ENCODE assay signal across 8 cellular contexts in the genomic region with DNA sequence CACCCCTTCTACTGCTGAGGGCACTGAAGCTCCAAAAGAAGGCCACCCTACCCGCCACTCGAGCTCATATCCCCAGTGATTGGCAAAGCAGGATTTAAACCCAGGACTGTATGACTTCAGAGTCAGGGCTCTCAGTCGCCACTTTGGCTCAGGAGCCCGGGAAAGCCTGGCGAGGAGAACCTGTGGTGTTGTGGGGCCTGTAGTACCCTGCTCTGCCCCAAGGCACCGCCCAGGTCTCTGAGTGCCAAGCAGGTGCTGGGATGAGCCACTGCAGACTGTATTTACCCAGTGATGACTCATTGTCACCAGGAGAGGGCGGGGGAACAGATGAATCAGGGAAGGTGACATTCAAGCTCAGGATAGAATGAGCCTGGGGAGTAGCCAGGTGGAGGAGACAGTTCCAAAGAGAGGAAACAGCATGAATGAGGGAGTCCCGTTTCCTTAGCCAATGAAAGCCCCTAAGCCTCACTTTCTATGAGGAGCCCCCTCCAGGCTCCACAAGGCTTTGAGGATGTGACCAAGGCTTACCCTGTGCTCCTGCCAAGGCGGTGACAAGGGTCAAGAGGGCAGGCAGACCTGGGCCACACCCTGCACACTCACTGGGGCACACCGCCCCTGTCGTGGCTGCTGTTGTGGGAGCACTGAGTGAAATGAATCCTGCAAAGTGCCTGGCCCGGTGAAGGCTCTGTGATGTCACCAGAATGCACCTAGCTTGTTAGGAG. TPM values are rescaled to one million over a fixed set of nuclear protein-coding genes. Genes with fewer than 3 reads are reported as not detected.
DNase-seq lines count a peak whose midpoint lies in the region; ATAC-seq and TF ChIP-seq lines count a peak whose summit lies in the region.

No MANE protein-coding gene starts in this region.

- H3K79me2 ChIP-seq in OCI-LY7 (ENCODE audit: insufficient read depth, low read depth, low read length), result peaks cover 76% of the 10 kb centered on the region

- H3K4me1 Mint-ChIP-seq in activated T-helper 17 cell treated with anti-CD3 and anti-CD28 coated beads, Interleukin-2, amount 50 U/mL, for 72 hours, result peaks cover 37% of the 10 kb centered on the region

- peak; percentile 93 for ATAC-seq in activated T-helper 17 cell treated with anti-CD3 and anti-CD28 coated beads, Interleukin-2, amount 50 U/mL, for 72 hours (replicated peaks)
- ATAC-seq in gastrocnemius medialis (peak; percentile 96 to 99), GM21825 (IDR thresholded peaks at IDR 0.05; ENCODE audit: unreplicated experiment) (no peak)

- peak overlapping the region; percentile 13; the same call in 1 of the 2 replicates for H3K4me2 ChIP-seq in OCI-LY7 (ENCODE audit: low read length)

- DNase-seq in HuH-7 (ENCODE audit: low spot score) (peak; percentile 94), OCI-LY7 (ENCODE audit: low spot score) (peak; percentile 81), cardiac muscle cell (ENCODE audit: low read depth in 1 of 2, low spot score in 1 of 2) (no peak), gastrocnemius medialis (peak; percentile 96 to 99), SKM-1 treated with dmso at 0.1 percent for 144 hours (lab: John Stamatoyannopoulos, UW; ENCODE audit: unreplicated experiment) (no peak)

- H3K36me3 ChIP-seq in OCI-LY7 (ENCODE audit: insufficient read depth, low read length), result peaks cover 54% of the 10 kb centered on the region
- no peaks in the 10 kb centered on the region for H3K36me3 ChIP-seq in cardiac muscle cell
- H3K36me3 ChIP-seq in gastrocnemius medialis, result no peaks in the 10 kb centered on the region

- BruUV-seq in OCI-LY7 (replicated peaks; lab: Mats Ljungman, UMichigan), result no TSS peak

- H3K27me3 ChIP-seq in cardiac muscle cell (no peaks in the 10 kb centered on the region), gastrocnemius medialis (no peaks in the 10 kb centered on the region)

- no peaks in the 10 kb centered on the region for H3K9me3 Mint-ChIP-seq in activated T-helper 17 cell treated with anti-CD3 and anti-CD28 coated beads, Interleukin-2, amount 50 U/mL, for 72 hours

- POLR2A ChIA-PET in OCI-LY7 (lab: Charles Lee), result interaction anchor here (0.6 to 3.5 kb wide), 3 partner anchors 79 to 219 kb away, joined by 3 to 12 read pairs (median 4); no protein-coding TSS in a partner anchor

- H3K4me3 ChIP-seq in OCI-LY7 (ENCODE audit: low read depth, low read length, poor library complexity, severe bottlenecking) (no peak overlapping the region), cardiac muscle cell (no peak overlapping the region), gastrocnemius medialis (peak overlapping the region in 1 of 4 donors; percentile 29)

- CTCF ChIA-PET in OCI-LY7 (lab: Charles Lee; ENCODE audit: unreplicated experiment), result interaction anchor here (0.6 to 3.0 kb wide), 7 partner anchors 11 to 501 kb away, joined by 3 to 15 read pairs (median 5); no protein-coding TSS in a partner anchor

- H3K27me3 Mint-ChIP-seq in activated T-helper 17 cell treated with anti-CD3 and anti-CD28 coated beads, Interleukin-2, amount 50 U/mL, for 72 hours, result no peaks in the 10 kb centered on the region

- H3K4me1 ChIP-seq in OCI-LY7 (ENCODE audit: insufficient read depth, low read length, poor library complexity, severe bottlenecking), result peaks cover 20% of the 10 kb centered on the region
- H3K4me1 ChIP-seq in cardiac muscle cell (ENCODE audit: low read depth), result peaks cover 8% of the 10 kb centered on the region
- H3K4me1 ChIP-seq in gastrocnemius medialis, result peaks cover 16 to 26% of the 10 kb centered on the region in 2 donors

- no peak overlapping the region for H3K27ac ChIP-seq in OCI-LY7 (ENCODE audit: low read depth, low read length, poor library complexity, severe bottlenecking)
- peak overlapping the region; percentile 17 for H3K27ac ChIP-seq in cardiac muscle cell
- H3K27ac ChIP-seq in gastrocnemius medialis, result peak overlapping the region; percentile 83 to 92 (median 90)

- H3K9me3 ChIP-seq in OCI-LY7 (ENCODE audit: low read length), result no peaks in the 10 kb centered on the region; the same call in 1 of the 2 replicates
- no peaks in the 10 kb centered on the region for H3K9me3 ChIP-seq in cardiac muscle cell (ENCODE audit: low read depth)
- H3K9me3 ChIP-seq in gastrocnemius medialis, result no peaks in the 10 kb centered on the region

- peak overlapping the region; percentile 62 for H3K4me3 Mint-ChIP-seq in activated T-helper 17 cell treated with anti-CD3 and anti-CD28 coated beads, Interleukin-2, amount 50 U/mL, for 72 hours

- peaks cover 8% of the 10 kb centered on the region for H3K36me3 Mint-ChIP-seq in activated T-helper 17 cell treated with anti-CD3 and anti-CD28 coated beads, Interleukin-2, amount 50 U/mL, for 72 hours (ENCODE audit: low read depth)

- intact Hi-C loops in OCI-LY7 (cut with micrococcal nuclease; ENCODE audit: unreplicated experiment), result loop anchor here (1.0 kb wide), 2 partner anchors 24 to 80 kb away; no protein-coding TSS in a partner anchor
- intact Hi-C loops in gastrocnemius medialis (cut with DNase I; ENCODE audit: low total_unique reads), result loop anchor here (5.0 kb wide), 1 partner anchor 147 kb away; no protein-coding TSS in a partner anchor

- TF ChIP-seq POLR2A in gastrocnemius medialis (IDR thresholded peaks at IDR 0.05), result peak in 1 of 2 donors; percentile 58

- H2AFZ ChIP-seq in OCI-LY7 (ENCODE audit: low read length), result no peak overlapping the region

- 0 out of 2 replicates have a peak, but pooled peaks cover 9% of the 10 kb centered on the region for H4K20me1 ChIP-seq in OCI-LY7 (ENCODE audit: insufficient read depth, low read length)

- H3K9me2 ChIP-seq in OCI-LY7 (ENCODE audit: insufficient read depth, low read length), result no peaks in the 10 kb centered on the region

- peak overlapping the region; percentile 74 for H3K27ac Mint-ChIP-seq in activated T-helper 17 cell treated with anti-CD3 and anti-CD28 coated beads, Interleukin-2, amount 50 U/mL, for 72 hours

- in situ Hi-C loops in gastrocnemius medialis (cut with MboI; ENCODE audit: low sequenced_read_pairs in 4 of 4), result loop anchor here (10.0 to 25.0 kb wide), 4 partner anchors 79 to 159 kb away; no protein-coding TSS in a partner anchor

- TF ChIP-seq CTCF in GM12872 (IDR thresholded peaks at IDR 0.05; ENCODE audit: insufficient read depth, low read depth, low read length), result peak; percentile 74
- TF ChIP-seq CTCF in OCI-LY7 (conservative IDR thresholded peaks at IDR 0.05; ENCODE audit: low read length), result peak; percentile 80
- TF ChIP-seq CTCF in cardiac muscle cell (IDR thresholded peaks at IDR 0.05; ENCODE audit: low read depth, low read length), result no peak
- TF ChIP-seq CTCF in gastrocnemius medialis (IDR thresholded peaks at IDR 0.05 in 4 of 5, conservative IDR thresholded peaks at IDR 0.05 in 1 of 5), result peak; percentile 53 to 79 (median 69)

RNA-seq across cellular contexts. Expression of gene DPM2, which starts 17.8 kb away (rescaled TPM):
- 31.6 and 49.7 TPM in 2 replicates for total RNA-seq in OCI-LY7 (2014; rRNA removed; shearing (Covaris generic))
- total RNA-seq in OCI-LY7 (2022) (47.7 and 50.7 TPM in 2 replicates), cardiac muscle cell (26.1 and 35.6 TPM in 2 replicates), gastrocnemius medialis (10 to 100 TPM in 1 of 4 donors, 1 to 10 TPM in 3; 4.7 to 10.4 (median 5.9) TPM)
- total RNA-seq in activated T-helper 17 cell treated with anti-CD3 and anti-CD28 coated beads, Interleukin-2, amount 50 U/mL, for 72 hours, result 10 to 100 TPM; 29.4 to 54.5 TPM
- 54.2 and 70.7 TPM in 2 replicates for polyA plus RNA-seq in cardiac muscle cell

RNA-seq across cellular contexts. Expression of gene PIP5KL1, which starts 24.9 kb away (rescaled TPM):
- 0.59 and 0.95 TPM in 2 replicates for total RNA-seq in OCI-LY7 (2014; rRNA removed; shearing (Covaris generic))
- total RNA-seq in OCI-LY7 (2022) (4.4 and 4.6 TPM in 2 replicates), cardiac muscle cell (0.89 and 1.7 TPM in 2 replicates), gastrocnemius medialis (1 to 10 TPM in 1 of 4 donors, not detected in 3; 4.2 TPM)
- total RNA-seq in activated T-helper 17 cell treated with anti-CD3 and anti-CD28 coated beads, Interleukin-2, amount 50 U/mL, for 72 hours, result 1 to 10 TPM; 2.6 to 3.7 TPM
- 3.4 and 3.5 TPM in 2 replicates for polyA plus RNA-seq in cardiac muscle cell

RNA-seq across cellular contexts. Expression of gene EEIG1, which starts 25.3 kb away (rescaled TPM):
- total RNA-seq in OCI-LY7 (2014; rRNA removed; shearing (Covaris generic)), result 25.8 and 34.7 TPM in 2 replicates
- total RNA-seq in OCI-LY7 (2022), result 60.1 and 69.1 TPM in 2 replicates
- total RNA-seq in activated T-helper 17 cell treated with anti-CD3 and anti-CD28 coated beads, Interleukin-2, amount 50 U/mL, for 72 hours, result 10 to 100 TPM; 29.6 to 37.8 TPM
- 20.9 and 25.6 TPM in 2 replicates for total RNA-seq in cardiac muscle cell
- 26.6 and 32.5 TPM in 2 replicates for polyA plus RNA-seq in cardiac muscle cell
- 1 to 10 TPM; 1.8 to 4.5 (median 2.8) TPM for total RNA-seq in gastrocnemius medialis

RNA-seq across cellular contexts. Expression of gene ST6GALNAC4, which starts 38.6 kb away (rescaled TPM):
- total RNA-seq in OCI-LY7 (2014; rRNA removed; shearing (Covaris generic)), result 112 and 180 TPM in 2 replicates
- total RNA-seq in OCI-LY7 (2022) (118 and 125 TPM in 2 replicates), cardiac muscle cell (66.2 and 119 TPM in 2 replicates), gastrocnemius medialis (10 to 100 TPM; 11.2 to 48.4 (median 23.6) TPM)
- total RNA-seq in activated T-helper 17 cell treated with anti-CD3 and anti-CD28 coated beads, Interleukin-2, amount 50 U/mL, for 72 hours, result 10 to 100 TPM; 19.6 to 19.8 TPM
- polyA plus RNA-seq in cardiac muscle cell, result 48.8 and 71.4 TPM in 2 replicates

RNA-seq across cellular contexts. Expression of gene ST6GALNAC6, which starts 56.1 kb away (rescaled TPM):
- 38.8 and 43.7 TPM in 2 replicates for total RNA-seq in OCI-LY7 (2014; rRNA removed; shearing (Covaris generic))
- total RNA-seq in OCI-LY7 (2022) (51.3 and 52.7 TPM in 2 replicates), cardiac muscle cell (49.4 and 73.4 TPM in 2 replicates), gastrocnemius medialis (10 to 100 TPM; 46.7 to 69.3 (median 56.9) TPM)
- 100 to 1,000 TPM in 1 of 2 donors, 10 to 100 TPM in 1; 61.7 to 124 TPM for total RNA-seq in activated T-helper 17 cell treated with anti-CD3 and anti-CD28 coated beads, Interleukin-2, amount 50 U/mL, for 72 hours
- 53.0 and 85.2 TPM in 2 replicates for polyA plus RNA-seq in cardiac muscle cell

Comparison
In these comparisons a context has a peak if more than half of its experiments do, and no peak if none do; other contexts are left out.
1. DNase-seq: peak in HuH-7 (single experiment), OCI-LY7 (single experiment) and gastrocnemius medialis (2 of 2); none in cardiac muscle cell (0 of 2) and SKM-1 treated with dmso at 0.1 percent for 144 hours (single experiment).